Comparison of ENCODE assay signal across 1 cellular context in the genomic region with DNA sequence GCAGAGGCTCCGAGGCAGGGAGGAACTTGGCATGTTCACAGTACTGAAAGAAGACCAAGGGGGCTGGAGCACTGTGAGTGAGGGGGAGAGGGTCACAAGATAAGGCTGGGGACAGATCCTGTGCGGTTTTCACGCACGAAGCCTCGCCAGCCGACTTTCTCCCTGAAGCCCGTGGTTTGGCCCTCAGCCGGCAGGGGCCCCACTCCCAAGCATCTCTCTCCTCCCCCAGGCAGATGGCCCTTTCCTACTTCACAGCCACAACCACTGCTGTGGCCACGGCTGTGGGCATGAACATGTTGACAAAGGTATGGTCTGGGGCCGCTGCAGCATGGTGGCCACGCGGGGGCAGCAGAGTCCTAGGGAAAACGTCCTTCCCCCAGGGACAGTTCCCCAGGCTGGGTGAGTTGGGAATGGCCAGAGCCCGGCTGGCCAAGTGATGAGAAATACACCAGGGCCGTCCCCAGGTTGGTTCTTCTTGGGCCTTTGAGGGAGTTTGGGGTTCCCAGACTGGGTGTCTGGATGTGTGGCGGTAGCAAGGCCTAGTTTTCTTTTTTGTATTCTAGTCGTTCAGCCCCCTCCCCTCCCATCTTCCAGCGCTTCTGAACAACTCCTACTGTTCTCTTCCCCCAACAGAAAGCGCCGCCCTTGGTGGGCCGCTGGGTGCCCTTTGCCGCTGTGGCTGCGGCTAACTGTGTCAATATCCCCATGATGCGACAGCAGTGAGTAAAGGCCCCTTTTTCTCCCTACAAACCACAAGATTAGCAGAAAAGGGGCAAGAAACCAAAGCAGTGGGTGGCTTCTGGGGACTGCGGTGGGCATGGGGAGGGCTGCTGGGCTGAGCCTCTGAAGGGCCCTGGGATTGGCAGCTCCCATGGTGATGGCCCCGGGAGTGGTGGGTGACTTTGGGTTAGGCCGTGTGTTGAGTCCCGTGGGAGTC.
TF ChIP-seq lines count a peak whose summit lies in the region.

No MANE protein-coding gene starts in this region.

TF ChIP-seq in H1, 55 proteins besides CTCF, POLR2A, EP300 and RAD21:
- TF ChIP-seq, protein P1, sequence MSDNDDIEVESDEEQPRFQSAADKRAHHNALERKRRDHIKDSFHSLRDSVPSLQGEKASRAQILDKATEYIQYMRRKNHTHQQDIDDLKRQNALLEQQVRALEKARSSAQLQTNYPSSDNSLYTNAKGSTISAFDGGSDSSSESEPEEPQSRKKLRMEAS (IDR thresholded peaks at IDR 0.05): peak; percentile 61
- no peak for TF ChIP-seq BCL11A (IDR thresholded peaks at IDR 0.05; ENCODE audit: low read depth in 2 of 2, low read length in 2 of 2)
- TF ChIP-seq EGR1 (IDR thresholded peaks at IDR 0.05; ENCODE audit: borderline replicate concordance, low read depth, low read length): peak; percentile 53; the same call in 1 of the 2 replicates
- 0 out of 2 replicates have a peak, but pooled peaks have one; percentile 17 for TF ChIP-seq JUND (IDR thresholded peaks at IDR 0.05; ENCODE audit: low read length)
- no peak for TF ChIP-seq SP1 (IDR thresholded peaks at IDR 0.05; ENCODE audit: low read depth, low read length)
- TF ChIP-seq BRCA1 (IDR thresholded peaks at IDR 0.05; ENCODE audit: low read depth, low read length): no peak
- TF ChIP-seq ATF2 (IDR thresholded peaks at IDR 0.05; ENCODE audit: low read length): no peak
- TF ChIP-seq SIX5 (IDR thresholded peaks at IDR 0.05; ENCODE audit: low read depth, low read length): no peak
